Comparison of ENCODE assay signal across 1 cellular context in genomic region chr21:42536601-42537000, GRCh38.
TF ChIP-seq lines count a peak whose summit lies in the region.

No MANE protein-coding gene starts in this region.

TF ChIP-seq in K562, 482 proteins besides CTCF, POLR2A, EP300 and RAD21:
- TF ChIP-seq ZNF282 (CRISPR knock-in tag; IDR thresholded peaks at IDR 0.05): no peak
- no peak for TF ChIP-seq ZFX (CRISPR knock-in tag; IDR thresholded peaks at IDR 0.05)
- TF ChIP-seq IRF2 (CRISPR knock-in tag; IDR thresholded peaks at IDR 0.05): 0 out of 2 replicates have a peak, but pooled peaks have one; percentile 39
- no peak for TF ChIP-seq POLR3G (IDR thresholded peaks at IDR 0.05; ENCODE audit: extremely low read depth, insufficient read length, insufficient replicate concordance)
- TF ChIP-seq HMGXB4 (CRISPR knock-in tag; IDR thresholded peaks at IDR 0.05): no peak
- no peak for TF ChIP-seq PRPF4 (IDR thresholded peaks at IDR 0.05; ENCODE audit: insufficient read depth, low read depth, low read length, poor library complexity, severe bottlenecking)
- no peak for TF ChIP-seq GATA2 (CRISPR knock-in tag; IDR thresholded peaks at IDR 0.05)
